In the genomic region with DNA sequence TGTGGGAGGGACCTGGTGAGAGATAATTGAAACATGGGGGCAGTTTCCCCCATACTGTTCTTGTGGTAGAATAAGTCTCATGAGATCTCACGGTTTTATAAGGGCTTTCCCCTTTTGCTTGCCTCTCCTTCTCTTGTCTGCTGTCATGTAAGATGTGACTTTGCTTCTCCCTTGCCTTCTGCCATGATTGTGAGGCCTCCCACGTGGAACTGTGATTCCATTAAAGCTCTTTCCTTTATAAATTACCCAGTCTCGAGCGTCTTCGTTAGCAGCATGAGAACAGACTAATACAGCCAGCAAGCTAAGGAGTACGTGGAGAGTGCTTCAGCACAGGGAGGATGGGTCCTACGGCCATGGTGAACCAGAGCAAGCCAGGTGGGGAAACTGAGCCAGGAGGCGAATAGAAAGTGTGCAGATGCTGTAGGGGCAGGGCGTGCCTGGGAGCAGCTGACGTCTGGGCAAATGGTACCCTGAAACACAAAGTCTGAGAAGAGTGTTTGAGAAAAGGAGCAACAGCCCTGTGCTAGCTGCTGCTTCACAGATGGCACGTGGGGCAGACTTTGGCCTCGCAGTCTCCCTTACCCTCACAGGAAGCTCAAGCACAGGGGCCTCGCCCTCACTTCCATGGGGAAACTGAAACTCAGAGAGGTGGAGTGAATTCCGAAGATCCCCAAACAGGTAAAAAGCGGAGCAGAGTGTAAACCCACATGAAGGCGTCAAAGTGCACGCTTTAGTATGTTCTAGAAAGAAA, we compare ENCODE assay signal across 6 cellular contexts.
"Had no signal": no experiment of that assay in that cellular context is flagged by ENCODE, and none has a peak within 500 bp of the region (broad histone marks: within the 10 kb centered on the region; RNA-seq: fewer than 3 reads in every experiment).

No MANE protein-coding gene starts in this region.

- DNase-seq: H9, HCEC 1CT, HFFc6, IMR-90 had no signal

- H3K4me3 Mint-ChIP-seq: GM23338, H9, HFFc6 had no signal

- H3K9me3 Mint-ChIP-seq: GM23338, H9 had no signal

- H3K27ac Mint-ChIP-seq: GM23338, H9, HFFc6 had no signal

- H2AFZ ChIP-seq: GM23338 had no signal

- ATAC-seq: GM23338, K562 had no signal

- H3K4me3 ChIP-seq: GM23338, K562 had no signal

- H3K4me2 ChIP-seq: GM23338 had no signal

- H3K4me1 Mint-ChIP-seq: GM23338 had no signal
